In genomic region chr1:226607821-226608220, GRCh38 we compare ENCODE assay signal across 32 cellular contexts. TPM values are rescaled to one million over a fixed set of nuclear protein-coding genes. Genes with fewer than 3 reads are reported as not detected.
"Had no signal": no experiment of that assay in that cellular context is flagged by ENCODE, and none has a peak within 500 bp of the region (broad histone marks: within the 10 kb centered on the region; RNA-seq: fewer than 3 reads in every experiment).

No MANE protein-coding gene starts in this region.

- H3K4me3 ChIP-seq: breast epithelium, MG63, SJSA1 had no signal

- DNase-seq: activated CD4-positive, alpha-beta T cell treated with anti-CD3 and anti-CD28 coated beads for 1 hour; activated CD4-positive, alpha-beta T cell treated with anti-CD3 and anti-CD28 coated beads, Interleukin-2, amount 10 ng/mL, durations not matched to agents 24 days and 14 days; activated CD4-positive, alpha-beta T cell treated with anti-CD3 and anti-CD28 coated beads, Interleukin-2, amount 50 U/mL, for 48 hours; activated CD8-positive, alpha-beta memory T cell treated with anti-CD3 and anti-CD28 coated beads, Interleukin-2, amount 10 ng/mL, durations not matched to agents 7 days and 5 days; activated gamma-delta T cell; activated naive CD4-positive, alpha-beta T cell treated with anti-CD3 and anti-CD28 coated beads, Interleukin-2, amount 10 ng/mL, durations not matched to agents 7 days and 5 days; activated naive CD8-positive, alpha-beta T cell treated with anti-CD3 and anti-CD28 coated beads, Interleukin-2, amount 10 ng/mL, durations not matched to agents 7 days and 5 days; activated T-cell treated with anti-CD3 and anti-CD28 coated beads, Interleukin-2, amount 50 U/mL, for 24 hours; central memory CD4-positive, alpha-beta T cell; MG63; MV-4-11; NCI-H1092 treated with DMSO at 0.1 percent for 48 hours; NCI-H1417 treated with DMSO at 0.1 percent for 48 hours; NCI-H1694; NCI-H2029; NCI-H2107; NCI-H2171 treated with DMSO at 0.1 percent for 48 hours; NCI-H226; NCI-H510A; NCI-H526 treated with DMSO at 0.1 percent for 48 hours; NCI-H82; OCI-M1; Right ventricle myocardium superior; SW 1271; T-helper 17 cell; T-helper 9 cell had no signal

- H3K4me3 Mint-ChIP-seq: activated CD4-positive, alpha-beta T cell treated with anti-CD3 and anti-CD28 coated beads, Interleukin-2, amount 10 ng/mL, durations not matched to agents 24 days and 14 days; activated CD8-positive, alpha-beta memory T cell treated with anti-CD3 and anti-CD28 coated beads, Interleukin-2, amount 10 ng/mL, durations not matched to agents 7 days and 5 days; activated naive CD4-positive, alpha-beta T cell treated with anti-CD3 and anti-CD28 coated beads, Interleukin-2, amount 10 ng/mL, durations not matched to agents 7 days and 5 days; activated naive CD8-positive, alpha-beta T cell treated with anti-CD3 and anti-CD28 coated beads, Interleukin-2, amount 10 ng/mL, durations not matched to agents 7 days and 5 days; activated T-cell treated with anti-CD3 and anti-CD28 coated beads, Interleukin-2, amount 50 U/mL, for 24 hours; activated T-helper 1 cell treated with anti-CD3 and anti-CD28 coated beads, Interleukin-12 subunit alpha, Interleukin-12 subunit beta, Interleukin-2, Interleukin-4 antibody, amounts not matched to agents 30 ng/mL and 10 ng/mL and 1 ng/mL, durations not matched to agents 14 hours and 24 hours and 36 hours; T-helper 17 cell; WTC11 had no signal

- H3K9me3 ChIP-seq: breast epithelium, MG63, SJSA1 had no signal

- H3K27ac ChIP-seq: breast epithelium, RWPE1, SJSA1 had no signal

- H3K36me3 ChIP-seq: breast epithelium, MG63, SJSA1 had no signal

- H3K27ac Mint-ChIP-seq: activated CD4-positive, alpha-beta T cell treated with anti-CD3 and anti-CD28 coated beads, Interleukin-2, amount 10 ng/mL, durations not matched to agents 24 days and 14 days; activated CD8-positive, alpha-beta memory T cell treated with anti-CD3 and anti-CD28 coated beads, Interleukin-2, amount 10 ng/mL, durations not matched to agents 7 days and 5 days; activated naive CD4-positive, alpha-beta T cell treated with anti-CD3 and anti-CD28 coated beads, Interleukin-2, amount 10 ng/mL, durations not matched to agents 7 days and 5 days; activated naive CD8-positive, alpha-beta T cell treated with anti-CD3 and anti-CD28 coated beads, Interleukin-2, amount 10 ng/mL, durations not matched to agents 7 days and 5 days; activated T-cell treated with anti-CD3 and anti-CD28 coated beads, Interleukin-2, amount 50 U/mL, for 24 hours; activated T-helper 1 cell treated with anti-CD3 and anti-CD28 coated beads, Interleukin-12 subunit alpha, Interleukin-12 subunit beta, Interleukin-2, Interleukin-4 antibody, amounts not matched to agents 30 ng/mL and 10 ng/mL and 1 ng/mL, durations not matched to agents 14 hours and 24 hours and 36 hours; T-helper 17 cell; WTC11 had no signal

- H3K36me3 Mint-ChIP-seq: activated CD8-positive, alpha-beta memory T cell treated with anti-CD3 and anti-CD28 coated beads, Interleukin-2, amount 10 ng/mL, durations not matched to agents 7 days and 5 days; activated naive CD4-positive, alpha-beta T cell treated with anti-CD3 and anti-CD28 coated beads, Interleukin-2, amount 10 ng/mL, durations not matched to agents 7 days and 5 days; activated naive CD8-positive, alpha-beta T cell treated with anti-CD3 and anti-CD28 coated beads, Interleukin-2, amount 10 ng/mL, durations not matched to agents 7 days and 5 days; WTC11 had no signal

- H3K27me3 ChIP-seq: breast epithelium, MG63, SJSA1 had no signal

- H3K27me3 Mint-ChIP-seq: activated CD8-positive, alpha-beta memory T cell treated with anti-CD3 and anti-CD28 coated beads, Interleukin-2, amount 10 ng/mL, durations not matched to agents 7 days and 5 days; activated T-cell treated with anti-CD3 and anti-CD28 coated beads, Interleukin-2, amount 50 U/mL, for 24 hours had no signal

- ATAC-seq: Panc1, T-helper 17 cell had no signal

- H3K9me3 Mint-ChIP-seq: activated CD4-positive, alpha-beta T cell treated with anti-CD3 and anti-CD28 coated beads, Interleukin-2, amount 10 ng/mL, durations not matched to agents 24 days and 14 days; activated naive CD4-positive, alpha-beta T cell treated with anti-CD3 and anti-CD28 coated beads, Interleukin-2, amount 10 ng/mL, durations not matched to agents 7 days and 5 days; activated naive CD8-positive, alpha-beta T cell treated with anti-CD3 and anti-CD28 coated beads, Interleukin-2, amount 10 ng/mL, durations not matched to agents 7 days and 5 days; activated T-cell treated with anti-CD3 and anti-CD28 coated beads, Interleukin-2, amount 50 U/mL, for 24 hours; activated T-helper 1 cell treated with anti-CD3 and anti-CD28 coated beads, Interleukin-12 subunit alpha, Interleukin-12 subunit beta, Interleukin-2, Interleukin-4 antibody, amounts not matched to agents 30 ng/mL and 10 ng/mL and 1 ng/mL, durations not matched to agents 14 hours and 24 hours and 36 hours; WTC11 had no signal

- H3K4me1 Mint-ChIP-seq: activated CD8-positive, alpha-beta memory T cell treated with anti-CD3 and anti-CD28 coated beads, Interleukin-2, amount 10 ng/mL, durations not matched to agents 7 days and 5 days; activated naive CD4-positive, alpha-beta T cell treated with anti-CD3 and anti-CD28 coated beads, Interleukin-2, amount 10 ng/mL, durations not matched to agents 7 days and 5 days had no signal

RNA-seq across cellular contexts. Expression of gene STUM, which starts 59.3 kb away (rescaled TPM):
- total RNA-seq: activated CD4-positive, alpha-beta T cell treated with anti-CD3 and anti-CD28 coated beads, Interleukin-2, amount 10 ng/mL, durations not matched to agents 24 days and 14 days; activated CD8-positive, alpha-beta memory T cell treated with anti-CD3 and anti-CD28 coated beads, Interleukin-2, amount 10 ng/mL, durations not matched to agents 7 days and 5 days; activated naive CD8-positive, alpha-beta T cell treated with anti-CD3 and anti-CD28 coated beads, Interleukin-2, amount 10 ng/mL, durations not matched to agents 7 days and 5 days; activated T-helper 1 cell treated with anti-CD3 and anti-CD28 coated beads, Interleukin-12 subunit alpha, Interleukin-12 subunit beta, Interleukin-2, Interleukin-4 antibody, amounts not matched to agents 30 ng/mL and 10 ng/mL and 1 ng/mL, durations not matched to agents 14 hours and 24 hours and 36 hours; T-helper 17 cell had no signal
